Comparison of ENCODE assay signal across 28 cellular contexts in the genomic region with DNA sequence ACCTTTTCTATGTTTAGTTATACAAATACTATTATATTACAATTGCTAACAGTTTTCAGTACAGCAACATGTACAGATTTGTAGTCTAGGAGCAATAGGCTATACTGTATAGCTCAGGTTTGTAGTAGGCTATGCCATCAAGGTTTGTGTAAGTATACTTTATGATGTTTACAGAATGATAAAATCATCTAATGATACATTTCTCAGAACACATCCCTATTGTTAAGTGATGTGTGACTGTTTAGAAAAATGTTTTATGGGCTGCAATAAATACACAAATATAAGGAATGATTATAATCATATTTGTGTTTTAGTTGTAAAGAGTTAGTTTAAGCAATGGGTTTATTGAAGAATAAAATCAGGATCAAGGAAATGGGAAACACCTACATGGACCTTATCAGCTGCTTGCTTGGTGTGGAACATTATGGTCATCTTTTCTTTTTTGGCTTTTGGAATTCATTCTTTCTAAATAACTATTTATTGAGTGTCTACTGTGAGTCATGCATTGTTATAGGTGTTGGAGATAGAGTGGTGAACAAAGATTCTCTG.
"Had no signal": no experiment of that assay in that cellular context is flagged by ENCODE, and none has a peak within 500 bp of the region (broad histone marks: within the 10 kb centered on the region; RNA-seq: fewer than 3 reads in every experiment).

No MANE protein-coding gene starts in this region.

- H3K4me1 Mint-ChIP-seq: immature natural killer cell had no signal

- ATAC-seq: effector memory CD8-positive, alpha-beta T cell; esophagus mucosa; gastrocnemius medialis; heart right ventricle; left lung; left ventricle myocardium superior; lower lobe of right lung; naive thymus-derived CD4-positive, alpha-beta T cell had no signal

- H3K36me3 Mint-ChIP-seq: immature natural killer cell, mesothelial cell of epicardium had no signal

- H3K4me3 ChIP-seq: colonic mucosa, esophagus squamous epithelium, gastrocnemius medialis, heart right ventricle, left lung, lower lobe of right lung had no signal

- H3K27me3 ChIP-seq: colonic mucosa, esophagus squamous epithelium, gastrocnemius medialis, heart right ventricle, left lung had no signal

- H3K4me3 Mint-ChIP-seq: dendritic cell treated with granulocyte-macrophage colony-stimulating factor and Interleukin-4, amounts not matched to agents 40 ng/mL and 50 ng/mL, for 4 days; effector memory CD8-positive, alpha-beta T cell; endodermal cell; immature natural killer cell; mesothelial cell of epicardium; naive thymus-derived CD4-positive, alpha-beta T cell had no signal

- H3K36me3 ChIP-seq: colonic mucosa, esophagus squamous epithelium, gastrocnemius medialis, heart right ventricle, left lung, lower lobe of right lung had no signal

- H3K9me3 Mint-ChIP-seq: dendritic cell treated with granulocyte-macrophage colony-stimulating factor and Interleukin-4, amounts not matched to agents 40 ng/mL and 50 ng/mL, for 4 days; effector memory CD8-positive, alpha-beta T cell; endodermal cell; mesothelial cell of epicardium had no signal

- H3K27ac Mint-ChIP-seq: dendritic cell treated with granulocyte-macrophage colony-stimulating factor and Interleukin-4, amounts not matched to agents 40 ng/mL and 50 ng/mL, for 4 days; effector memory CD8-positive, alpha-beta T cell; endodermal cell; immature natural killer cell; mesothelial cell of epicardium had no signal

- H3K4me1 ChIP-seq: colonic mucosa, esophagus squamous epithelium, gastrocnemius medialis, heart right ventricle, left lung, lower lobe of right lung had no signal

- H3K27ac ChIP-seq: colonic mucosa, epithelial cell of prostate, esophagus squamous epithelium, gastrocnemius medialis, heart right ventricle, left lung, lower lobe of right lung had no signal

- DNase-seq: colonic mucosa; cortex of kidney; effector CD8-positive, alpha-beta T cell; effector memory CD8-positive, alpha-beta T cell; endodermal cell; erythroblast; esophagus squamous epithelium; foreskin fibroblast; foreskin melanocyte; gastrocnemius medialis; glutamatergic neuron; head of caudate nucleus; heart right ventricle; hippocampal formation; immature natural killer cell; islet precursor cell; kidney; kidney glomerular epithelial cell; left lung; left ventricle myocardium superior; lower lobe of right lung; mesenchymal stem cell; naive thymus-derived CD4-positive, alpha-beta T cell had no signal

- FAIRE-seq: endometrium, kidney had no signal

- H3K9me3 ChIP-seq: colonic mucosa, esophagus squamous epithelium, gastrocnemius medialis, heart right ventricle, left lung, lower lobe of right lung had no signal
